Comparison of ENCODE assay signal across 16 cellular contexts in genomic region chr11:9740202-9740881, GRCh38.
A peak's percentile ranks its signal among the peaks of the same experiment; 100 is the strongest.
DNase-seq lines count a peak whose midpoint lies in the region; ATAC-seq and TF ChIP-seq lines count a peak whose summit lies in the region.
"Had no signal": no experiment of that assay in that cellular context is flagged by ENCODE, and none has a peak within 500 bp of the region (broad histone marks: within the 10 kb centered on the region; RNA-seq: fewer than 3 reads in every experiment).

No MANE protein-coding gene starts in this region.

- no peak for TF ChIP-seq EP300 in transverse colon (IDR thresholded peaks at IDR 0.05; ENCODE audit: low read depth)

- H3K9ac ChIP-seq in neural progenitor cell, result no peak overlapping the region

- no peaks in the 10 kb centered on the region for H3F3A ChIP-seq in neural progenitor cell (ENCODE audit: low read depth)

- no peak overlapping the region for H3K4me2 ChIP-seq in neural progenitor cell
- H3K4me2 ChIP-seq: GM23338 had no signal

- H3K9me3 ChIP-seq in transverse colon (no peaks in the 10 kb centered on the region), neural progenitor cell (ENCODE audit: low read depth) (no peaks in the 10 kb centered on the region)

- H3K4me1 ChIP-seq in transverse colon (peaks cover 0 to 20% (median 4%) of the 10 kb centered on the region in 4 donors), neural progenitor cell (no peaks in the 10 kb centered on the region)

- H4K20me1 ChIP-seq in neural progenitor cell (ENCODE audit: low read depth), result no peaks in the 10 kb centered on the region

- no peaks in the 10 kb centered on the region for H3K79me2 ChIP-seq in neural progenitor cell (ENCODE audit: low read depth)

- peak overlapping the region; percentile 16 for H3K27ac Mint-ChIP-seq in activated naive CD4-positive, alpha-beta T cell treated with anti-CD3 and anti-CD28 coated beads, Interleukin-2, amount 10 ng/mL, durations not matched to agents 7 days and 5 days
- peak overlapping the region; percentile 1 for H3K27ac Mint-ChIP-seq in activated T-helper 17 cell treated with anti-CD3 and anti-CD28 coated beads, Interleukin-2, amount 50 U/mL, for 72 hours
- no peak overlapping the region for H3K27ac Mint-ChIP-seq in neural progenitor cell
- H3K27ac Mint-ChIP-seq: GM23338; stimulated activated naive CD8-positive, alpha-beta T cell treated with anti-CD3 and anti-CD28 coated beads, Interleukin-15, amount 100 ng/mL, for 72 hours had no signal

- H3K27ac ChIP-seq in transverse colon, result peak overlapping the region in 3 of 4 donors; percentile 17 to 32 (median 30)
- H3K27ac ChIP-seq in neural progenitor cell, result no peak overlapping the region
- H3K27ac ChIP-seq: SK-N-MC had no signal

- H3K36me3 ChIP-seq in transverse colon (peaks cover 0 to 31% (median 10%) of the 10 kb centered on the region in 4 donors), neural progenitor cell (peaks cover 8% of the 10 kb centered on the region)

- DNase-seq in activated naive CD4-positive, alpha-beta T cell treated with anti-CD3 and anti-CD28 coated beads, Interleukin-2, amount 10 ng/mL, durations not matched to agents 7 days and 5 days, result no peak
- no peak for DNase-seq in activated naive CD4-positive, alpha-beta T cell treated with Interleukin-2 at 50 U/mL for 16 hours
- DNase-seq in left lobe of liver (ENCODE audit: low spot score) (no peak), transverse colon (peak; percentile 29), ecto neural progenitor cell (ENCODE audit: low spot score) (no peak), epidermal melanocyte (ENCODE audit: insufficient read length, low spot score) (no peak), neural progenitor cell (ENCODE audit: low spot score) (no peak)
- DNase-seq: glutamatergic neuron; kidney; stimulated activated naive CD8-positive, alpha-beta T cell treated with anti-CD3 and anti-CD28 coated beads, Interleukin-15, amount 100 ng/mL, for 72 hours had no signal

- no peak for TF ChIP-seq POLR2A in transverse colon (IDR thresholded peaks at IDR 0.05)

- intact Hi-C loops in transverse colon (cut with DNase I; ENCODE audit: low total_unique reads), result no loop called here

- H3K4me3 ChIP-seq in transverse colon, result no peak overlapping the region
- no peak overlapping the region for H3K4me3 ChIP-seq in neural progenitor cell
- H3K4me3 ChIP-seq: GM23338, K562, SK-N-MC had no signal

- no peak overlapping the region for H2AFZ ChIP-seq in neural progenitor cell (replicated peaks)
- H2AFZ ChIP-seq: GM23338 had no signal

- H3K4me3 Mint-ChIP-seq in activated naive CD4-positive, alpha-beta T cell treated with anti-CD3 and anti-CD28 coated beads, Interleukin-2, amount 10 ng/mL, durations not matched to agents 7 days and 5 days, result no peak overlapping the region
- no peak overlapping the region for H3K4me3 Mint-ChIP-seq in activated T-helper 17 cell treated with anti-CD3 and anti-CD28 coated beads, Interleukin-2, amount 50 U/mL, for 72 hours
- H3K4me3 Mint-ChIP-seq in neural progenitor cell, result no peak overlapping the region
- H3K4me3 Mint-ChIP-seq: central memory CD8-positive, alpha-beta T cell; GM23338; neural crest cell; stimulated activated naive CD8-positive, alpha-beta T cell treated with anti-CD3 and anti-CD28 coated beads, Interleukin-15, amount 100 ng/mL, for 72 hours had no signal

- peaks cover 19% of the 10 kb centered on the region for H3K4me1 Mint-ChIP-seq in activated naive CD4-positive, alpha-beta T cell treated with anti-CD3 and anti-CD28 coated beads, Interleukin-2, amount 10 ng/mL, durations not matched to agents 7 days and 5 days
- no peaks in the 10 kb centered on the region for H3K4me1 Mint-ChIP-seq in activated T-helper 17 cell treated with anti-CD3 and anti-CD28 coated beads, Interleukin-2, amount 50 U/mL, for 72 hours
- no peaks in the 10 kb centered on the region for H3K4me1 Mint-ChIP-seq in neural progenitor cell
- H3K4me1 Mint-ChIP-seq: central memory CD8-positive, alpha-beta T cell; neural crest cell; stimulated activated naive CD8-positive, alpha-beta T cell treated with anti-CD3 and anti-CD28 coated beads, Interleukin-15, amount 100 ng/mL, for 72 hours had no signal

- no peaks in the 10 kb centered on the region for H3K27me3 ChIP-seq in transverse colon
- no peaks in the 10 kb centered on the region for H3K27me3 ChIP-seq in neural progenitor cell

- no peak for ATAC-seq in activated T-helper 17 cell treated with anti-CD3 and anti-CD28 coated beads, Interleukin-2, amount 50 U/mL, for 72 hours (replicated peaks)
- peak; percentile 70 for ATAC-seq in left lobe of liver
- ATAC-seq: GM23338; K562; stimulated activated naive CD8-positive, alpha-beta T cell treated with anti-CD3 and anti-CD28 coated beads, Interleukin-15, amount 100 ng/mL, for 72 hours had no signal

- WGBS in transverse colon (ENCODE audit: low coverage in 1 of 2), 2 donors, result 56 to 64% methylated on average over 3 to 12 of the region's 12 CpGs

- TF ChIP-seq CTCF in transverse colon (IDR thresholded peaks at IDR 0.05) (no peak), neural progenitor cell (IDR thresholded peaks at IDR 0.05) (no peak)

- CTCF ChIA-PET in activated naive CD4-positive, alpha-beta T cell treated with anti-CD3 and anti-CD28 coated beads, Interleukin-2, amount 10 ng/mL, durations not matched to agents 7 days and 5 days (lab: Charles Lee), result interaction anchor here (1.2 kb wide), 1 partner anchor 40 kb away, joined by 3 read pairs; no protein-coding TSS in a partner anchor

- H3K9me3 Mint-ChIP-seq in activated naive CD4-positive, alpha-beta T cell treated with anti-CD3 and anti-CD28 coated beads, Interleukin-2, amount 10 ng/mL, durations not matched to agents 7 days and 5 days, result peaks cover 15% of the 10 kb centered on the region
- peaks cover 8% of the 10 kb centered on the region for H3K9me3 Mint-ChIP-seq in activated T-helper 17 cell treated with anti-CD3 and anti-CD28 coated beads, Interleukin-2, amount 50 U/mL, for 72 hours
- peaks cover 17% of the 10 kb centered on the region for H3K9me3 Mint-ChIP-seq in neural progenitor cell

- H3K27me3 Mint-ChIP-seq in activated naive CD4-positive, alpha-beta T cell treated with anti-CD3 and anti-CD28 coated beads, Interleukin-2, amount 10 ng/mL, durations not matched to agents 7 days and 5 days, result no peaks in the 10 kb centered on the region
- no peaks in the 10 kb centered on the region for H3K27me3 Mint-ChIP-seq in activated T-helper 17 cell treated with anti-CD3 and anti-CD28 coated beads, Interleukin-2, amount 50 U/mL, for 72 hours
- no peaks in the 10 kb centered on the region for H3K27me3 Mint-ChIP-seq in neural progenitor cell (ENCODE audit: insufficient read depth, low read depth)
- H3K27me3 Mint-ChIP-seq: central memory CD8-positive, alpha-beta T cell; stimulated activated naive CD8-positive, alpha-beta T cell treated with anti-CD3 and anti-CD28 coated beads, Interleukin-15, amount 100 ng/mL, for 72 hours had no signal

- in situ Hi-C loops in transverse colon (cut with MboI; ENCODE audit: low pct_ligation_motif_present in 1 of 4, low pct_unique_long_range_greater_than_20kb in 1 of 4, low sequenced_read_pairs in 3 of 4), result loop anchor here in 2 of 4 donors (10.0 kb wide), 2 partner anchors 76 to 126 kb away; partner anchors contain the start of gene SWAP70 (in 1 of the 2)

- peaks cover 31% of the 10 kb centered on the region for H3K36me3 Mint-ChIP-seq in activated naive CD4-positive, alpha-beta T cell treated with anti-CD3 and anti-CD28 coated beads, Interleukin-2, amount 10 ng/mL, durations not matched to agents 7 days and 5 days
- peaks cover 7% of the 10 kb centered on the region for H3K36me3 Mint-ChIP-seq in activated T-helper 17 cell treated with anti-CD3 and anti-CD28 coated beads, Interleukin-2, amount 50 U/mL, for 72 hours (ENCODE audit: low read depth)
- H3K36me3 Mint-ChIP-seq in neural progenitor cell, result peaks cover 48% of the 10 kb centered on the region
